8 cellular contexts compared by ENCODE assay signal in genomic region chr17:16440814-16441629, GRCh38. TPM values are rescaled to one million over a fixed set of nuclear protein-coding genes. Genes with fewer than 3 reads are reported as not detected.
DNase-seq lines count a peak whose midpoint lies in the region; ATAC-seq and TF ChIP-seq lines count a peak whose summit lies in the region.

No MANE protein-coding gene starts in this region.

- POLR2A ChIA-PET in activated B cell treated with CpG ODN at 0.5 μM for 24 hours (lab: Charles Lee) = interaction anchor here (0.6 to 6.1 kb wide), 4 partner anchors 10 to 546 kb away, joined by 5 to 80 read pairs (median 36); partner anchors contain the start of genes TRPV2 and UBB

- CTCF ChIA-PET in activated B cell treated with CpG ODN at 0.5 μM for 24 hours (lab: Charles Lee) = interaction anchor here (0.6 to 4.7 kb wide), 6 partner anchors 12 to 148 kb away, joined by 3 to 23 read pairs (median 4); partner anchors contain the start of genes CENPV and TRPV2

- H3K27me3 ChIP-seq in cardiac muscle cell (no peaks in the 10 kb centered on the region), left lung (no peaks in the 10 kb centered on the region)

- intact Hi-C loops in Right ventricle myocardium inferior (cut with DNase I) = loop anchor here (5.0 kb wide), 1 partner anchor 146 kb away; no protein-coding TSS in a partner anchor
- intact Hi-C loops in activated B cell treated with CpG ODN at 0.5 μM for 24 hours (cut with micrococcal nuclease) = no loop called here
- intact Hi-C loops in left lung (cut with DNase I) = no loop called here

- ATAC-seq in Right ventricle myocardium inferior (no peak), activated B cell treated with CpG ODN at 0.5 μM for 24 hours (ENCODE audit: low read depth) (no peak), left lung (no peak), HG02970 (IDR thresholded peaks at IDR 0.05; ENCODE audit: low FRiP score, unreplicated experiment) (no peak)

- peak overlapping the region; percentile 72 for H3K4me3 ChIP-seq in cardiac muscle cell
- peak overlapping the region; percentile 99 to 100 for H3K4me3 ChIP-seq in foreskin fibroblast (ENCODE audit: low read depth in 1 of 2, low read length in 2 of 2)
- H3K4me3 ChIP-seq in left lung = peak overlapping the region in 1 of 2 donors; percentile 98

- DNase-seq in cardiac muscle cell (ENCODE audit: low read depth in 1 of 2, low spot score in 1 of 2) (peak in 1 of 2 donors; percentile 18), Right ventricle myocardium inferior (ENCODE audit: missing footprints) (no peak), activated B cell treated with CpG ODN at 0.5 μM for 24 hours (no peak), foreskin fibroblast (no peak), type B pancreatic cell (ENCODE audit: extremely low spot score, unreplicated experiment) (no peak), activated gamma-delta T cell (lab: John Stamatoyannopoulos, UW) (no peak), left lung (no peak)

- H3K27ac ChIP-seq in cardiac muscle cell (peak overlapping the region; percentile 60), left lung (peak overlapping the region in 1 of 2 donors; percentile 92)

- H3K36me3 ChIP-seq in cardiac muscle cell (peaks cover 28% of the 10 kb centered on the region), left lung (peaks cover 0 to 54% of the 10 kb centered on the region in 2 donors)

- no peak for TF ChIP-seq CTCF in cardiac muscle cell (IDR thresholded peaks at IDR 0.05; ENCODE audit: low read depth, low read length)
- no peak for TF ChIP-seq CTCF in activated B cell treated with CpG ODN at 0.5 μM for 24 hours (IDR thresholded peaks at IDR 0.05)
- TF ChIP-seq CTCF in foreskin fibroblast (IDR thresholded peaks at IDR 0.05; ENCODE audit: low read depth, low read length) = no peak
- no peak for TF ChIP-seq CTCF in type B pancreatic cell (conservative IDR thresholded peaks at IDR 0.05)
- no peak for TF ChIP-seq CTCF in left lung (IDR thresholded peaks at IDR 0.05)

- H3K27ac Mint-ChIP-seq in activated B cell treated with CpG ODN at 0.5 μM for 24 hours (peak overlapping the region; percentile 24), type B pancreatic cell (peak overlapping the region; percentile 68)

- H3K27me3 Mint-ChIP-seq in activated B cell treated with CpG ODN at 0.5 μM for 24 hours (no peaks in the 10 kb centered on the region), type B pancreatic cell (no peaks in the 10 kb centered on the region)

- H3K4me1 ChIP-seq in cardiac muscle cell (ENCODE audit: low read depth) (peaks cover 23% of the 10 kb centered on the region), left lung (peaks cover 24 to 64% of the 10 kb centered on the region in 2 donors)

- H3K9me3 Mint-ChIP-seq in activated B cell treated with CpG ODN at 0.5 μM for 24 hours (no peaks in the 10 kb centered on the region), type B pancreatic cell (no peaks in the 10 kb centered on the region)

- H3K4me3 Mint-ChIP-seq in activated B cell treated with CpG ODN at 0.5 μM for 24 hours (peak overlapping the region; percentile 99), type B pancreatic cell (peak overlapping the region; percentile 100)

- H3K4me1 Mint-ChIP-seq in activated B cell treated with CpG ODN at 0.5 μM for 24 hours (peaks cover 43% of the 10 kb centered on the region), type B pancreatic cell (ENCODE audit: unreplicated experiment) (peaks cover 37% of the 10 kb centered on the region)

- no peaks in the 10 kb centered on the region for H3K9me3 ChIP-seq in cardiac muscle cell (ENCODE audit: low read depth)
- H3K9me3 ChIP-seq in left lung = no peaks in the 10 kb centered on the region

- H3K36me3 Mint-ChIP-seq in activated B cell treated with CpG ODN at 0.5 μM for 24 hours (ENCODE audit: low read depth) (peaks cover 65% of the 10 kb centered on the region), type B pancreatic cell (peaks cover 40% of the 10 kb centered on the region)

RNA-seq across cellular contexts. Expression of gene TRPV2, which starts 25.7 kb away (rescaled TPM):
- total RNA-seq in cardiac muscle cell (0.09 and 0.28 TPM in 2 replicates), Right ventricle myocardium inferior (11.2 TPM), activated B cell treated with CpG ODN at 0.5 μM for 24 hours (58.3 and 65.8 TPM in 2 replicates), type B pancreatic cell (ENCODE audit: low replicate concordance) (0.52 and 1.7 TPM in 2 replicates), left lung (10 to 100 TPM; 58.0 to 97.7 TPM)
- polyA plus RNA-seq in cardiac muscle cell = 0.72 and 0.93 TPM in 2 replicates

RNA-seq across cellular contexts. Expression of gene LRRC75A, which starts 51.0 kb away (rescaled TPM):
- 23.1 and 31.3 TPM in 2 replicates for total RNA-seq in cardiac muscle cell
- polyA plus RNA-seq in cardiac muscle cell = 9.0 and 9.1 TPM in 2 replicates
- 1.1 TPM for total RNA-seq in Right ventricle myocardium inferior
- total RNA-seq in activated B cell treated with CpG ODN at 0.5 μM for 24 hours = 0.54 and 0.98 TPM in 2 replicates
- total RNA-seq in type B pancreatic cell (ENCODE audit: low replicate concordance) = 2.9 and 4.5 TPM in 2 replicates
- total RNA-seq in left lung = 1 to 10 TPM; 2.9 to 3.8 TPM
